In the genomic region with DNA sequence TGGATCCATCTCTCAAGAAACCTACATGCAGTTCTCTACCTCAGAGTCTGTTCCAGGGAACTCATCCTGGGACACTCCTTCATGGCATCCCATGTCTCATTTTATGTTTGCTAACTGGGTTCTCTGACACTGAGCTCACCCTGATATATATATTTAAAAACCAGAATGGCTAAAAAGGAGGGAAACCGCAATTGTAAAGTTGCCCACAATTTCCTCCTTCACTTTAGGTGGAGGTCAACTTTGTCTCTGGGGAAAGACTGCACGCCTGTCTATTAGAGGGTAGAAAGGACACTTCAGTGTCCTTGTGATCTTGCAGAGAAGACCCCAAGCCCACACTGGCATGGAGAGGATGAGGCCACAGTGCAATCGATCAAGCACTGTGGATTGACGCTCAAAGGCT, we compare ENCODE assay signal across 22 cellular contexts.
"Had no signal": no experiment of that assay in that cellular context is flagged by ENCODE, and none has a peak within 500 bp of the region (broad histone marks: within the 10 kb centered on the region; RNA-seq: fewer than 3 reads in every experiment).

No MANE protein-coding gene starts in this region.

- H2AFZ ChIP-seq: neural progenitor cell had no signal

- H3K4me2 ChIP-seq: neural progenitor cell had no signal

- H3K4me1 ChIP-seq: right atrium auricular region, sigmoid colon, tibial nerve, upper lobe of right lung, vagina had no signal

- H3K9me3 ChIP-seq: sigmoid colon, testis, upper lobe of right lung, vagina had no signal

- H3K27ac ChIP-seq: neural progenitor cell, ovary, right atrium auricular region, sigmoid colon, skin epidermis, testis, tibial nerve, upper lobe of right lung, vagina had no signal

- H3K9ac ChIP-seq: neural progenitor cell had no signal

- H3K36me3 ChIP-seq: neural progenitor cell, ovary, right atrium auricular region, sigmoid colon, tibial nerve, upper lobe of right lung, vagina had no signal

- H3K4me3 ChIP-seq: lung, neural progenitor cell, ovary, right atrium auricular region, sigmoid colon, skin epidermis, testis, tibial nerve, upper lobe of right lung, vagina had no signal

- H3K27me3 ChIP-seq: neural progenitor cell, ovary, right atrium auricular region, testis, tibial nerve, upper lobe of right lung, vagina had no signal

- ATAC-seq: esophagus mucosa; left colon; left ventricle myocardium superior; natural killer cell treated with Interleukin-12 subunit alpha and Interleukin-12 subunit beta and Interleukin-15 and Interleukin-18, amount 100 ng/mL, for 72 hours; stimulated activated naive CD8-positive, alpha-beta T cell treated with anti-CD3 and anti-CD28 coated beads, Interleukin-15, amount 100 ng/mL, for 72 hours; upper lobe of right lung had no signal

- DNase-seq: dermis blood vessel endothelial cell; left colon; left ventricle myocardium superior; mesenchymal stem cell; midbrain; nucleus accumbens; ovary; sigmoid colon; stimulated activated CD4-positive, alpha-beta T cell treated with anti-CD3 and anti-CD28 coated beads, Interleukin-2, amount 100 ng/mL, for 24 hours; stimulated activated CD4-positive, alpha-beta T cell treated with anti-CD3 and anti-CD28 coated beads, Interleukin-4, amount 100 ng/mL, for 4 hours; stimulated activated naive B cell treated with anti-CD40 and anti-IgM and Interleukin-4, amounts not matched to agents 10 μg/mL and 1 μg/mL and 100 μg/mL, for 72 hours; stimulated activated naive CD8-positive, alpha-beta T cell treated with anti-CD3 and anti-CD28 coated beads, Interleukin-15, amount 100 ng/mL, for 72 hours; testis; upper lobe of right lung had no signal
